10 cellular contexts compared by ENCODE assay signal in genomic region chr4:133152330-133152791, GRCh38. TPM values are rescaled to one million over a fixed set of nuclear protein-coding genes. Genes with fewer than 3 reads are reported as not detected.
DNase-seq lines count a peak whose midpoint lies in the region; ATAC-seq and TF ChIP-seq lines count a peak whose summit lies in the region.
"Had no signal": no experiment of that assay in that cellular context is flagged by ENCODE, and none has a peak within 500 bp of the region (broad histone marks: within the 10 kb centered on the region; RNA-seq: fewer than 3 reads in every experiment).

No MANE protein-coding gene starts in this region.

- TF ChIP-seq POLR2A in erythroblast (IDR thresholded peaks at IDR 0.05; ENCODE audit: low read length): no peak

- H3K4me3 ChIP-seq in cardiac fibroblast (replicated peaks in 1 of 2; ENCODE audit: low read depth in 2 of 2, low read length in 2 of 2): peak overlapping the region; percentile 54 to 55
- peak overlapping the region; percentile 80 for H3K4me3 ChIP-seq in thoracic aorta

- H3K27me3 Mint-ChIP-seq in activated CD8-positive, alpha-beta memory T cell treated with anti-CD3 and anti-CD28 coated beads, Interleukin-2, amount 10 ng/mL, durations not matched to agents 7 days and 5 days: peaks cover 60% of the 10 kb centered on the region

- peaks cover 0 to 18% of the 10 kb centered on the region in 2 donors for H3K4me1 ChIP-seq in thoracic aorta (ENCODE audit: control insufficient read depth in 1 of 2, low read depth in 2 of 2)

- peak overlapping the region; percentile 52 for H3K27ac Mint-ChIP-seq in activated CD8-positive, alpha-beta memory T cell treated with anti-CD3 and anti-CD28 coated beads, Interleukin-2, amount 10 ng/mL, durations not matched to agents 7 days and 5 days
- H3K27ac Mint-ChIP-seq: CD4-positive, CD25-positive, alpha-beta regulatory T cell had no signal

- no peaks in the 10 kb centered on the region for H3K9me3 Mint-ChIP-seq in activated CD8-positive, alpha-beta memory T cell treated with anti-CD3 and anti-CD28 coated beads, Interleukin-2, amount 10 ng/mL, durations not matched to agents 7 days and 5 days (ENCODE audit: low read depth)

- CTCF ChIA-PET in activated CD8-positive, alpha-beta memory T cell treated with anti-CD3 and anti-CD28 coated beads, Interleukin-2, amount 10 ng/mL, durations not matched to agents 7 days and 5 days (lab: Charles Lee): no interaction called here

- no peaks in the 10 kb centered on the region for H3K9me3 ChIP-seq in thoracic aorta
- H3K9me3 ChIP-seq: gastrocnemius medialis had no signal

- no peak overlapping the region for H3K4me3 Mint-ChIP-seq in activated CD8-positive, alpha-beta memory T cell treated with anti-CD3 and anti-CD28 coated beads, Interleukin-2, amount 10 ng/mL, durations not matched to agents 7 days and 5 days

- no peak for ATAC-seq in activated CD8-positive, alpha-beta memory T cell treated with anti-CD3 and anti-CD28 coated beads, Interleukin-2, amount 10 ng/mL, durations not matched to agents 7 days and 5 days
- no peak for ATAC-seq in thoracic aorta (ENCODE audit: insufficient number of reproducible peaks, low FRiP score, low read depth)
- ATAC-seq: gastrocnemius medialis had no signal

- no peak for DNase-seq in activated CD8-positive, alpha-beta memory T cell treated with anti-CD3 and anti-CD28 coated beads, Interleukin-2, amount 10 ng/mL, durations not matched to agents 7 days and 5 days
- no peak for DNase-seq in activated CD8-positive, alpha-beta memory T cell treated with anti-CD3 and anti-CD28 coated beads, Interleukin-2, amount 50 U/mL, for 48 hours
- DNase-seq in cardiac fibroblast (ENCODE audit: low read depth in 2 of 2): no peak
- peak; percentile 47 for DNase-seq in left kidney (ENCODE audit: low read depth, low spot score)
- no peak for DNase-seq in thoracic aorta (ENCODE audit: low spot score)
- DNase-seq in SHP77 (lab: John Stamatoyannopoulos, UW): no peak
- no peak for DNase-seq in erythroblast (lab: John Stamatoyannopoulos, UW)
- DNase-seq in NCI-H226: no peak
- DNase-seq: CD4-positive, CD25-positive, alpha-beta regulatory T cell; gastrocnemius medialis had no signal

- H3K36me3 Mint-ChIP-seq in activated CD8-positive, alpha-beta memory T cell treated with anti-CD3 and anti-CD28 coated beads, Interleukin-2, amount 10 ng/mL, durations not matched to agents 7 days and 5 days: peaks cover 3% of the 10 kb centered on the region

- H3K27ac ChIP-seq in thoracic aorta: peak overlapping the region; percentile 80 to 86
- H3K27ac ChIP-seq: gastrocnemius medialis had no signal

- H3K4me1 Mint-ChIP-seq in activated CD8-positive, alpha-beta memory T cell treated with anti-CD3 and anti-CD28 coated beads, Interleukin-2, amount 10 ng/mL, durations not matched to agents 7 days and 5 days: peaks cover 14% of the 10 kb centered on the region

- H3K36me3 ChIP-seq in thoracic aorta: no peaks in the 10 kb centered on the region
- H3K36me3 ChIP-seq: gastrocnemius medialis had no signal

- TF ChIP-seq CTCF in cardiac fibroblast (IDR thresholded peaks at IDR 0.05; ENCODE audit: low read depth, low read length) (no peak), thoracic aorta (IDR thresholded peaks at IDR 0.05) (no peak)

- H3K27me3 ChIP-seq in thoracic aorta (replicated peaks; ENCODE audit: insufficient read depth): no peaks in the 10 kb centered on the region

RNA-seq across cellular contexts. Expression of gene PCDH10, which starts 3.3 kb away (rescaled TPM):
- not detected for total RNA-seq in activated CD8-positive, alpha-beta memory T cell treated with anti-CD3 and anti-CD28 coated beads, Interleukin-2, amount 10 ng/mL, durations not matched to agents 7 days and 5 days
- 10 to 100 TPM; 51.4 to 70.8 TPM for total RNA-seq in thoracic aorta
- total RNA-seq: CD4-positive, CD25-positive, alpha-beta regulatory T cell had no signal

Comparison
In these comparisons a context has a peak if more than half of its experiments do, and no peak if none do; other contexts are left out.
1. RNA of gene PCDH10, which starts 3.3 kb away (total RNA-seq): 51.4 to 70.8 TPM in thoracic aorta; not detected in activated CD8-positive, alpha-beta memory T cell treated with anti-CD3 and anti-CD28 coated beads, Interleukin-2, amount 10 ng/mL, durations not matched to agents 7 days and 5 days; every median in the first group is over 10 times any median in the second.